Comparison of ENCODE assay signal across 25 cellular contexts in genomic region chr9:93533863-93534262, GRCh38. TPM values are rescaled to one million over a fixed set of nuclear protein-coding genes. Genes with fewer than 3 reads are reported as not detected.
DNase-seq lines count a peak whose midpoint lies in the region; ATAC-seq, FAIRE-seq and TF ChIP-seq lines count a peak whose summit lies in the region.
"Had no signal": no experiment of that assay in that cellular context is flagged by ENCODE, and none has a peak within 500 bp of the region (broad histone marks: within the 10 kb centered on the region; RNA-seq: fewer than 3 reads in every experiment).

No MANE protein-coding gene starts in this region.

- H3K4me3 Mint-ChIP-seq in GM23338 (no peak overlapping the region), T-helper 17 cell (no peak overlapping the region)
- H3K4me3 Mint-ChIP-seq: T-helper 1 cell treated with Interleukin-12 subunit alpha and Interleukin-12 subunit beta and Interleukin-4 antibody, amounts not matched to agents 30 μg/mL and 1 μg/mL, for 36 hours had no signal

- H3K4me3 ChIP-seq in GM23338: no peak overlapping the region
- H3K4me3 ChIP-seq: BLaER1, dorsolateral prefrontal cortex, uterus had no signal

- H3K4me1 ChIP-seq in GM23338 (ENCODE audit: insufficient read depth): no peaks in the 10 kb centered on the region
- H3K4me1 ChIP-seq: uterus had no signal

- no peak overlapping the region for H2AFZ ChIP-seq in GM23338

- ATAC-seq in GM23338 (peak; percentile 89), T-helper 17 cell (no peak), GM21367 (IDR thresholded peaks at IDR 0.05; ENCODE audit: unreplicated experiment) (no peak)

- H3K27ac ChIP-seq in GM23338 (ENCODE audit: low read depth): no peak overlapping the region
- H3K27ac ChIP-seq: BLaER1, dorsolateral prefrontal cortex, epithelial cell of prostate, RWPE1, uterus had no signal

- H3K36me3 Mint-ChIP-seq in GM23338 (ENCODE audit: low read depth) (peaks cover 54% of the 10 kb centered on the region), T-helper 17 cell (ENCODE audit: low read depth) (peaks cover 13% of the 10 kb centered on the region)

- H3K4me1 Mint-ChIP-seq in GM23338: peaks cover 2% of the 10 kb centered on the region; the same call in 1 of the 3 replicates
- H3K4me1 Mint-ChIP-seq in T-helper 17 cell: peaks cover 13% of the 10 kb centered on the region

- 0 out of 2 replicates have a peak, but pooled peaks cover 7% of the 10 kb centered on the region for H3K9me2 ChIP-seq in GM23338 (ENCODE audit: insufficient read depth)

- peak; percentile 22 for DNase-seq in 8988T
- peak; percentile 44 for DNase-seq in GM23338 (ENCODE audit: low spot score)
- DNase-seq in T-helper 17 cell: no peak
- peak; percentile 46 for DNase-seq in iPS-NIHi7 (ENCODE audit: extremely low spot score)
- DNase-seq in kidney glomerular epithelial cell (lab: John Stamatoyannopoulos, UW): no peak
- DNase-seq in GM12891 (ENCODE audit: insufficient read length, low spot score): no peak
- no peak for DNase-seq in NCI-H1694 treated with DMSO at 0.1 percent for 48 hours (lab: John Stamatoyannopoulos, UW)
- DNase-seq: activated CD4-positive, alpha-beta T cell treated with anti-CD3 and anti-CD28 coated beads, Interleukin-2, amount 50 U/mL, for 48 hours; Calu3; central memory CD4-positive, alpha-beta T cell; dorsolateral prefrontal cortex; EL; GOT3; NCI-H1092 treated with DMSO at 0.1 percent for 48 hours; NCI-H1930; NCI-H2227 treated with DMSO at 0.1 percent for 48 hours; NCI-H748 treated with DMSO at 0.1 percent for 48 hours; occipital lobe; uterus had no signal

- H4K20me1 ChIP-seq in GM23338 (replicated peaks; ENCODE audit: insufficient read depth): peaks cover 10% of the 10 kb centered on the region; the same call in 1 of the 2 replicates

- peaks cover 28% of the 10 kb centered on the region for H3K36me3 ChIP-seq in GM23338 (ENCODE audit: insufficient read depth)
- H3K36me3 ChIP-seq: uterus had no signal

- no peaks in the 10 kb centered on the region for H3K9me3 Mint-ChIP-seq in GM23338
- H3K9me3 Mint-ChIP-seq: T-helper 1 cell treated with Interleukin-12 subunit alpha and Interleukin-12 subunit beta and Interleukin-4 antibody, amounts not matched to agents 30 μg/mL and 1 μg/mL, for 36 hours had no signal

- peaks cover 15% of the 10 kb centered on the region for H3K79me2 ChIP-seq in GM23338 (replicated peaks; ENCODE audit: insufficient read depth)

- peak; percentile 24 to 35; a peak in 2 of 4 replicates for TF ChIP-seq CTCF in GM23338 (conservative IDR thresholded peaks at IDR 0.05; ENCODE audit: low read depth in 2 of 2)

- H3K27ac Mint-ChIP-seq in GM23338: peak overlapping the region; percentile 60; the same call in 1 of the 2 replicates
- H3K27ac Mint-ChIP-seq in T-helper 17 cell: peak overlapping the region; percentile 54
- H3K27ac Mint-ChIP-seq: T-helper 1 cell treated with Interleukin-12 subunit alpha and Interleukin-12 subunit beta and Interleukin-4 antibody, amounts not matched to agents 30 μg/mL and 1 μg/mL, for 36 hours had no signal

- H3K4me2 ChIP-seq in GM23338: no peak overlapping the region
- H3K4me2 ChIP-seq: BLaER1 had no signal

- H3K27me3 ChIP-seq in GM23338 (ENCODE audit: insufficient read depth): no peaks in the 10 kb centered on the region
- H3K27me3 ChIP-seq: BLaER1, dorsolateral prefrontal cortex, uterus had no signal

- no peaks in the 10 kb centered on the region for H3F3A ChIP-seq in GM23338 (replicated peaks; ENCODE audit: low read depth)

- peaks cover 4% of the 10 kb centered on the region for H3K27me3 Mint-ChIP-seq in GM23338 (ENCODE audit: insufficient read depth, low read depth, poor library complexity)
- H3K27me3 Mint-ChIP-seq in T-helper 17 cell: no peaks in the 10 kb centered on the region

- H3K9me3 ChIP-seq in T-helper 17 cell (ENCODE audit: control insufficient read depth, low read length, poor library complexity, severe bottlenecking): no peaks in the 10 kb centered on the region
- H3K9me3 ChIP-seq: BLaER1, uterus had no signal

- TF ChIP-seq POLR2A in GM12891 (IDR thresholded peaks at IDR 0.05; ENCODE audit: low read depth, low read length): no peak

- no peak for FAIRE-seq in GM12891 (lab: Jason Lieb, UNC)
- FAIRE-seq: GM18507 had no signal

TF ChIP-seq in GM12891, 5 proteins besides CTCF, POLR2A, EP300 and RAD21:
- no peak for TF ChIP-seq TAF1 (IDR thresholded peaks at IDR 0.05; ENCODE audit: low read depth, low read length)
- TF ChIP-seq SPI1 (IDR thresholded peaks at IDR 0.05; ENCODE audit: low read depth, low read length): no peak
- TF ChIP-seq POU2F2 (IDR thresholded peaks at IDR 0.05; ENCODE audit: low read depth, low read length): no peak
- no peak for TF ChIP-seq POLR2AphosphoS5 (IDR thresholded peaks at IDR 0.05; ENCODE audit: low read depth, low read length)
- TF ChIP-seq PAX5 (IDR thresholded peaks at IDR 0.05; ENCODE audit: insufficient read depth, low read length, severe bottlenecking): no peak

RNA-seq across cellular contexts. Expression of gene PHF2, which starts 42.5 kb away (rescaled TPM):
- total RNA-seq in GM23338 (2014; rRNA removed; shearing (Covaris generic)): 8.9 and 11.8 TPM in 2 replicates
- polyA plus RNA-seq in GM23338 (2016; fragmentation: Nextera tagmentation; extraction: Ambion mirVana): 4.3 and 5.0 TPM in 2 replicates
- 10 to 100 TPM; 24.8 to 27.1 TPM for total RNA-seq in T-helper 17 cell
- 4.2 TPM for polyA plus RNA-seq in GM12891 (2012; ENCODE audit: low read depth, missing spikeins)

Comparison
In these comparisons a context has a peak if more than half of its experiments do, and no peak if none do; other contexts are left out.
1. DNase-seq: peak in 8988T (single experiment), GM23338 (single experiment) and iPS-NIHi7 (single experiment); none in T-helper 17 cell (0 of 3), kidney glomerular epithelial cell (single experiment), GM12891 (single experiment) and NCI-H1694 treated with DMSO at 0.1 percent for 48 hours (single experiment).